In genomic region chr6:151043944-151044343, GRCh38 we compare ENCODE assay signal across 17 cellular contexts.
A peak's percentile ranks its signal among the peaks of the same experiment; 100 is the strongest.
DNase-seq lines count a peak whose midpoint lies in the region; ATAC-seq, FAIRE-seq and TF ChIP-seq lines count a peak whose summit lies in the region.
"Had no signal": no experiment of that assay in that cellular context is flagged by ENCODE, and none has a peak within 500 bp of the region (broad histone marks: within the 10 kb centered on the region; RNA-seq: fewer than 3 reads in every experiment).

No MANE protein-coding gene starts in this region.

- H3K9ac ChIP-seq in endothelial cell of umbilical vein (replicated peaks; ENCODE audit: extremely low read depth, insufficient read depth, low read length) = peak overlapping the region; percentile 93

- POLR2A ChIA-PET in endothelial cell of umbilical vein (lab: Charles Lee) = interaction anchor here (0.7 kb wide), 1 partner anchor 30 kb away, joined by 9 read pairs; no protein-coding TSS in a partner anchor

- no peaks in the 10 kb centered on the region for H3K9me3 Mint-ChIP-seq in osteocyte (ENCODE audit: unreplicated experiment)

- peaks cover 61% of the 10 kb centered on the region for H3K4me1 Mint-ChIP-seq in osteocyte (ENCODE audit: unreplicated experiment)

- H4K20me1 ChIP-seq in endothelial cell of umbilical vein (replicated peaks; ENCODE audit: control insufficient read depth, extremely low read depth, insufficient read depth, low read length) = no peaks in the 10 kb centered on the region

- CTCF ChIA-PET in endothelial cell of umbilical vein (lab: Charles Lee) = interaction anchor here (2.0 kb wide), 1 partner anchor 29 kb away, joined by 8 read pairs; no protein-coding TSS in a partner anchor

- no peak for FAIRE-seq in endothelial cell of umbilical vein (lab: Jason Lieb, UNC)

- peak overlapping the region; percentile 94 for H3K27ac Mint-ChIP-seq in osteocyte (ENCODE audit: unreplicated experiment)
- H3K27ac Mint-ChIP-seq: effector memory CD8-positive, alpha-beta T cell had no signal

- H3K4me1 ChIP-seq in right atrium auricular region (peaks cover 0 to 41% of the 10 kb centered on the region in 2 donors), endothelial cell of umbilical vein (ENCODE audit: control insufficient read depth, extremely low read depth, insufficient read depth, low read length) (peaks cover 50% of the 10 kb centered on the region), vagina (peaks cover 31% of the 10 kb centered on the region)
- H3K4me1 ChIP-seq: breast epithelium, HAP-1 had no signal

- H3K36me3 ChIP-seq in right atrium auricular region (no peaks in the 10 kb centered on the region), endothelial cell of umbilical vein (ENCODE audit: control insufficient read depth in 2 of 2, extremely low read depth in 1 of 2, insufficient read depth in 2 of 2, low read length in 2 of 2) (peaks cover 0 to 3% of the 10 kb centered on the region in 2 experiments), vagina (no peaks in the 10 kb centered on the region)
- H3K36me3 ChIP-seq: breast epithelium had no signal

- dilution Hi-C loops in endothelial cell of umbilical vein (cut with MboI; ENCODE audit: extremely low pct_ligation_motif_present, low sequenced_read_pairs) = no loop called here

- intact Hi-C loops in left cardiac atrium (cut with DNase I) = no loop called here
- intact Hi-C loops in endothelial cell of umbilical vein (cut with micrococcal nuclease) = loop anchor here (2.0 kb wide), 3 partner anchors 97 to 347 kb away; partner anchors contain the start of gene ZBTB2
- intact Hi-C loops in vagina (cut with DNase I) = no loop called here

- no peak overlapping the region for H3K4me2 ChIP-seq in endothelial cell of umbilical vein (ENCODE audit: insufficient read depth, low read length)

- H3K9me3 ChIP-seq in right atrium auricular region (no peaks in the 10 kb centered on the region), endothelial cell of umbilical vein (replicated peaks; ENCODE audit: control insufficient read depth, insufficient read depth, low read length) (no peaks in the 10 kb centered on the region), vagina (no peaks in the 10 kb centered on the region)
- H3K9me3 ChIP-seq: breast epithelium, HAP-1 had no signal

- no peak overlapping the region for H3K4me3 ChIP-seq in right atrium auricular region
- H3K4me3 ChIP-seq in endothelial cell of umbilical vein (replicated peaks in 1 of 3; ENCODE audit: insufficient read depth in 1 of 3, low read depth in 1 of 3, low read length in 3 of 3) = no peak overlapping the region
- no peak overlapping the region for H3K4me3 ChIP-seq in vagina
- H3K4me3 ChIP-seq: breast epithelium, HAP-1 had no signal

- no peak overlapping the region for H2AFZ ChIP-seq in endothelial cell of umbilical vein (ENCODE audit: low read depth, low read length)

- no peaks in the 10 kb centered on the region for H3K27me3 ChIP-seq in right atrium auricular region
- no peaks in the 10 kb centered on the region for H3K27me3 ChIP-seq in endothelial cell of umbilical vein (ENCODE audit: control insufficient read depth in 2 of 2, insufficient read depth in 2 of 2, low read length in 2 of 2)
- no peaks in the 10 kb centered on the region for H3K27me3 ChIP-seq in vagina
- H3K27me3 ChIP-seq: breast epithelium had no signal

- DNase-seq in right atrium auricular region (ENCODE audit: low spot score) (no peak), left cardiac atrium (no peak), endothelial cell of umbilical vein (ENCODE audit: low read depth, low spot score) (peak; percentile 20), osteocyte (ENCODE audit: extremely low spot score, unreplicated experiment) (no peak), vagina (ENCODE audit: extremely low spot score in 2 of 2) (no peak), G401 (ENCODE audit: low spot score) (no peak), omental fat pad (ENCODE audit: low spot score) (no peak)
- DNase-seq: activated gamma-delta T cell treated with Interleukin-2 at 50 U/mL for 16 hours; effector memory CD8-positive, alpha-beta T cell; glutamatergic neuron; naive B cell; NCI-H2081; NCI-H82; T-helper 9 cell had no signal

- H3K27ac ChIP-seq in right atrium auricular region (peak overlapping the region; percentile 85 to 89), endothelial cell of umbilical vein (ENCODE audit: insufficient read depth, low read depth, low read length) (peak overlapping the region; percentile 100), vagina (peak overlapping the region; percentile 60)

- no peaks in the 10 kb centered on the region for H3K27me3 Mint-ChIP-seq in osteocyte (ENCODE audit: unreplicated experiment)
- H3K27me3 Mint-ChIP-seq: effector memory CD8-positive, alpha-beta T cell; naive B cell had no signal

- peaks cover under 1% of the 10 kb centered on the region for H3K79me2 ChIP-seq in endothelial cell of umbilical vein (ENCODE audit: control insufficient read depth, insufficient read depth, low read length)

- TF ChIP-seq POLR2A in endothelial cell of umbilical vein (IDR thresholded peaks at IDR 0.05; ENCODE audit: low read depth, low read length) (no peak), vagina (IDR thresholded peaks at IDR 0.05) (no peak)

- peaks cover 11% of the 10 kb centered on the region for H3K36me3 Mint-ChIP-seq in osteocyte (ENCODE audit: unreplicated experiment)

- BruUV-seq in endothelial cell of umbilical vein (replicated peaks; lab: Mats Ljungman, UMichigan) = no TSS peak

- H3K4me3 Mint-ChIP-seq in osteocyte (ENCODE audit: unreplicated experiment) = no peak overlapping the region
- H3K4me3 Mint-ChIP-seq: effector memory CD8-positive, alpha-beta T cell; naive B cell had no signal

- in situ Hi-C loops in G401 (cut with HindIII; ENCODE audit: low sequenced_read_pairs) = no loop called here

- TF ChIP-seq CTCF in right atrium auricular region (IDR thresholded peaks at IDR 0.05) (no peak), endothelial cell of umbilical vein (IDR thresholded peaks at IDR 0.05; ENCODE audit: extremely low read depth in 1 of 2, insufficient read depth in 1 of 2, low read depth in 1 of 2, low read length in 2 of 2) (no peak), osteocyte (IDR thresholded peaks at IDR 0.05) (no peak), vagina (IDR thresholded peaks at IDR 0.05) (no peak), omental fat pad (IDR thresholded peaks at IDR 0.05) (no peak)

- ATAC-seq in left cardiac atrium (no peak), omental fat pad (ENCODE audit: low FRiP score) (no peak), HG02623 (IDR thresholded peaks at IDR 0.05; ENCODE audit: unreplicated experiment) (no peak)
- ATAC-seq: effector memory CD8-positive, alpha-beta T cell had no signal

- no peaks in the 10 kb centered on the region for H3K9me1 ChIP-seq in endothelial cell of umbilical vein (replicated peaks; ENCODE audit: control insufficient read depth, extremely low read depth, insufficient read depth, low read length)

TF ChIP-seq in endothelial cell of umbilical vein, 7 proteins besides CTCF, POLR2A, EP300 and RAD21:
- TF ChIP-seq MAX (IDR thresholded peaks at IDR 0.05; ENCODE audit: insufficient read depth, insufficient read length) (no peak), JUN (IDR thresholded peaks at IDR 0.05; ENCODE audit: borderline replicate concordance, insufficient read depth, insufficient read length, low read depth) (no peak), EZH2 (IDR thresholded peaks at IDR 0.05; ENCODE audit: borderline replicate concordance, low read depth, low read length, severe bottlenecking) (no peak), MYC (IDR thresholded peaks at IDR 0.05; ENCODE audit: low read depth, low read length) (no peak), FOS (IDR thresholded peaks at IDR 0.05; ENCODE audit: borderline replicate concordance, insufficient read depth, low read length) (no peak), GATA2 (IDR thresholded peaks at IDR 0.05; ENCODE audit: insufficient read depth, insufficient read length, low read depth, low read length) (no peak), POLR2AphosphoS5 (IDR thresholded peaks at IDR 0.05; ENCODE audit: insufficient read depth, low read depth, low read length) (no peak)
